Comparison of ENCODE assay signal across 12 cellular contexts in genomic region chr12:121288158-121288848, GRCh38. TPM values are rescaled to one million over a fixed set of nuclear protein-coding genes. Genes with fewer than 3 reads are reported as not detected.
DNase-seq lines count a peak whose midpoint lies in the region; ATAC-seq and TF ChIP-seq lines count a peak whose summit lies in the region.
"Had no signal": no experiment of that assay in that cellular context is flagged by ENCODE, and none has a peak within 500 bp of the region (broad histone marks: within the 10 kb centered on the region; RNA-seq: fewer than 3 reads in every experiment).

No MANE protein-coding gene starts in this region.

- TF ChIP-seq POLR2A in NB4 (IDR thresholded peaks at IDR 0.05; ENCODE audit: extremely low read depth, insufficient read length), result no peak

- ATAC-seq in left ventricle myocardium superior, result peak; percentile 27

- H3K4me1 ChIP-seq in subcutaneous abdominal adipose tissue (ENCODE audit: control insufficient read depth in 5 of 5, insufficient read depth in 5 of 5, low read length in 5 of 5), result peaks cover 4 to 59% (median 48%) of the 10 kb centered on the region in 5 donors

- H3K9ac ChIP-seq in subcutaneous abdominal adipose tissue (ENCODE audit: low read length in 5 of 5), result no peak overlapping the region

- H3K27ac ChIP-seq in subcutaneous abdominal adipose tissue (ENCODE audit: low read depth, low read length), result peak overlapping the region; percentile 78
- H3K27ac ChIP-seq: 22Rv1 had no signal

- intact Hi-C loops in left ventricle myocardium superior (cut with micrococcal nuclease), result no loop called here

- peak; percentile 71 for DNase-seq in SIG-M5 treated with dmso at 0.1 percent for 504 hours (lab: John Stamatoyannopoulos, UW; ENCODE audit: unreplicated experiment)
- no peak for DNase-seq in SIG-M5 (lab: John Stamatoyannopoulos, UW)
- DNase-seq in NB4 (ENCODE audit: low read depth), result peak; percentile 81
- DNase-seq in left ventricle myocardium superior, result no peak
- DNase-seq in NCI-H1417 (lab: John Stamatoyannopoulos, UW), result no peak
- DNase-seq in NCI-H524 (lab: John Stamatoyannopoulos, UW), result no peak
- DNase-seq in iPS-NIHi11 (ENCODE audit: low spot score), result no peak
- DNase-seq: activated CD8-positive, alpha-beta memory T cell treated with anti-CD3 and anti-CD28 coated beads, Interleukin-2, amount 50 U/mL, for 4 hours; stimulated activated CD4-positive, alpha-beta T cell treated with anti-CD3 and anti-CD28 coated beads, Interleukin-4, amount 100 ng/mL, for 1 hour had no signal

- H3K36me3 ChIP-seq in subcutaneous abdominal adipose tissue (ENCODE audit: control insufficient read depth in 5 of 5, insufficient read depth in 5 of 5, low read length in 5 of 5), result peaks cover 0 to 10% (median under 1%) of the 10 kb centered on the region in 5 donors

- TF ChIP-seq CTCF in NB4 (IDR thresholded peaks at IDR 0.05; ENCODE audit: low read depth, low read length), result no peak

- no peaks in the 10 kb centered on the region for H3K9me3 ChIP-seq in subcutaneous abdominal adipose tissue (ENCODE audit: control insufficient read depth in 5 of 5, low read length in 5 of 5)
- H3K9me3 ChIP-seq: heart right ventricle had no signal

- H3K4me3 ChIP-seq in NB4 (ENCODE audit: low read depth, low read length), result no peak overlapping the region
- H3K4me3 ChIP-seq in subcutaneous abdominal adipose tissue (ENCODE audit: low read depth in 1 of 5, low read length in 5 of 5), result no peak overlapping the region

- no peaks in the 10 kb centered on the region for H3K27me3 ChIP-seq in subcutaneous abdominal adipose tissue (ENCODE audit: control insufficient read depth in 5 of 5, insufficient read depth in 4 of 5, low read length in 5 of 5)
- H3K27me3 ChIP-seq: heart right ventricle had no signal

RNA-seq across cellular contexts. Expression of gene CAMKK2, which starts 8.2 kb away (rescaled TPM):
- total RNA-seq in left ventricle myocardium superior, result 16.8 TPM

Comparison
In these comparisons a context has a peak if more than half of its experiments do, and no peak if none do; other contexts are left out.
1. DNase-seq: peak in SIG-M5 treated with dmso at 0.1 percent for 504 hours (single experiment) and NB4 (single experiment); none in SIG-M5 (single experiment), left ventricle myocardium superior (single experiment), NCI-H1417 (0 of 3), NCI-H524 (0 of 2) and iPS-NIHi11 (single experiment).